1 cellular context compared by ENCODE assay signal in genomic region chr19:36489920-36490415, GRCh38.
TF ChIP-seq lines count a peak whose summit lies in the region.

No MANE protein-coding gene starts in this region.

TF ChIP-seq in HepG2, 621 proteins besides CTCF, POLR2A, EP300 and RAD21 (continued from another document):
- TF ChIP-seq, protein P1, sequence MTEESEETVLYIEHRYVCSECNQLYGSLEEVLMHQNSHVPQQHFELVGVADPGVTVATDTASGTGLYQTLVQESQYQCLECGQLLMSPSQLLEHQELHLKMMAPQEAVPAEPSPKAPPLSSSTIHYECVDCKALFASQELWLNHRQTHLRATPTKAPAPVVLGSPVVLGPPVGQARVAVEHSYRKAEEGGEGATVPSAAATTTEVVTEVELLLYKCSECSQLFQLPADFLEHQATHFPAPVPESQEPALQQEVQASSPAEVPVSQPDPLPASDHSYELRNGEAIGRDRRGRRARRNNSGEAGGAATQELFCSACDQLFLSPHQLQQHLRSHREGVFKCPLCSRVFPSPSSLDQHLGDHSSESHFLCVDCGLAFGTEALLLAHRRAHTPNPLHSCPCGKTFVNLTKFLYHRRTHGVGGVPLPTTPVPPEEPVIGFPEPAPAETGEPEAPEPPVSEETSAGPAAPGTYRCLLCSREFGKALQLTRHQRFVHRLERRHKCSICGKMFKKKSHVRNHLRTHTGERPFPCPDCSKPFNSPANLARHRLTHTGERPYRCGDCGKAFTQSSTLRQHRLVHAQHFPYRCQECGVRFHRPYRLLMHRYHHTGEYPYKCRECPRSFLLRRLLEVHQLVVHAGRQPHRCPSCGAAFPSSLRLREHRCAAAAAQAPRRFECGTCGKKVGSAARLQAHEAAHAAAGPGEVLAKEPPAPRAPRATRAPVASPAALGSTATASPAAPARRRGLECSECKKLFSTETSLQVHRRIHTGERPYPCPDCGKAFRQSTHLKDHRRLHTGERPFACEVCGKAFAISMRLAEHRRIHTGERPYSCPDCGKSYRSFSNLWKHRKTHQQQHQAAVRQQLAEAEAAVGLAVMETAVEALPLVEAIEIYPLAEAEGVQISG (CRISPR knock-in tag; IDR thresholded peaks at IDR 0.05): 0 out of 2 replicates have a peak, but pooled peaks have one; percentile 12
- TF ChIP-seq ZNF841 (CRISPR knock-in tag; IDR thresholded peaks at IDR 0.05; ENCODE audit: borderline replicate concordance) (no peak), ZNF780A (CRISPR knock-in tag; IDR thresholded peaks at IDR 0.05) (no peak), SP5 (CRISPR knock-in tag; IDR thresholded peaks at IDR 0.05; ENCODE audit: borderline replicate concordance, low read depth) (no peak), GATAD1 (CRISPR knock-in tag; IDR thresholded peaks at IDR 0.05) (no peak), HOXA9 (CRISPR knock-in tag; IDR thresholded peaks at IDR 0.05; ENCODE audit: borderline replicate concordance) (no peak), RBFOX2 (IDR thresholded peaks at IDR 0.05; ENCODE audit: low read depth, low read length) (no peak), RBM22 (optimal IDR thresholded peaks at IDR 0.05; ENCODE audit: low read length) (no peak), CEBPG (CRISPR knock-in tag; IDR thresholded peaks at IDR 0.05) (no peak), KLF9 (CRISPR knock-in tag; IDR thresholded peaks at IDR 0.05; ENCODE audit: low read depth) (no peak), FOXJ3 (CRISPR knock-in tag; IDR thresholded peaks at IDR 0.05; ENCODE audit: borderline replicate concordance) (no peak), MED13 (CRISPR knock-in tag; IDR thresholded peaks at IDR 0.05) (peak; percentile 14; the same call in 1 of the 2 replicates), ZNF788 (CRISPR knock-in tag; IDR thresholded peaks at IDR 0.05; ENCODE audit: borderline replicate concordance) (no peak), JUNB (CRISPR knock-in tag; IDR thresholded peaks at IDR 0.05; ENCODE audit: borderline replicate concordance) (peak; percentile 58; the same call in 1 of the 2 replicates), SUZ12 (IDR thresholded peaks at IDR 0.05; ENCODE audit: low read depth, low read length) (peak; percentile 42), POLR2AphosphoS2 (IDR thresholded peaks at IDR 0.05; ENCODE audit: low read depth, low read length) (no peak), MAZ (IDR thresholded peaks at IDR 0.05; ENCODE audit: borderline replicate concordance, low read depth, low read length) (no peak), MAZ (CRISPR knock-in tag; IDR thresholded peaks at IDR 0.05; ENCODE audit: low read depth) (0 out of 2 replicates have a peak, but pooled peaks have one; percentile 4), IKZF1 (IDR thresholded peaks at IDR 0.05) (no peak), SMAD9 (CRISPR knock-in tag; IDR thresholded peaks at IDR 0.05) (no peak), ZNF17 (CRISPR knock-in tag; IDR thresholded peaks at IDR 0.05) (no peak), NFRKB (IDR thresholded peaks at IDR 0.05) (no peak)
- TF ChIP-seq, protein P2, sequence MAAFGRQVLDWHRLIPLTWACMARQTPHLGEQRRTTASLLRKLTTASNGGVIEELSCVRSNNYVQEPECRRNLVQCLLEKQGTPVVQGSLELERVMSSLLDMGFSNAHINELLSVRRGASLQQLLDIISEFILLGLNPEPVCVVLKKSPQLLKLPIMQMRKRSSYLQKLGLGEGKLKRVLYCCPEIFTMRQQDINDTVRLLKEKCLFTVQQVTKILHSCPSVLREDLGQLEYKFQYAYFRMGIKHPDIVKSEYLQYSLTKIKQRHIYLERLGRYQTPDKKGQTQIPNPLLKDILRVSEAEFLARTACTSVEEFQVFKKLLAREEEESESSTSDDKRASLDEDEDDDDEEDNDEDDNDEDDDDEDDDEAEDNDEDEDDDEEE (CRISPR knock-in tag; IDR thresholded peaks at IDR 0.05): no peak
- TF ChIP-seq, protein P3, sequence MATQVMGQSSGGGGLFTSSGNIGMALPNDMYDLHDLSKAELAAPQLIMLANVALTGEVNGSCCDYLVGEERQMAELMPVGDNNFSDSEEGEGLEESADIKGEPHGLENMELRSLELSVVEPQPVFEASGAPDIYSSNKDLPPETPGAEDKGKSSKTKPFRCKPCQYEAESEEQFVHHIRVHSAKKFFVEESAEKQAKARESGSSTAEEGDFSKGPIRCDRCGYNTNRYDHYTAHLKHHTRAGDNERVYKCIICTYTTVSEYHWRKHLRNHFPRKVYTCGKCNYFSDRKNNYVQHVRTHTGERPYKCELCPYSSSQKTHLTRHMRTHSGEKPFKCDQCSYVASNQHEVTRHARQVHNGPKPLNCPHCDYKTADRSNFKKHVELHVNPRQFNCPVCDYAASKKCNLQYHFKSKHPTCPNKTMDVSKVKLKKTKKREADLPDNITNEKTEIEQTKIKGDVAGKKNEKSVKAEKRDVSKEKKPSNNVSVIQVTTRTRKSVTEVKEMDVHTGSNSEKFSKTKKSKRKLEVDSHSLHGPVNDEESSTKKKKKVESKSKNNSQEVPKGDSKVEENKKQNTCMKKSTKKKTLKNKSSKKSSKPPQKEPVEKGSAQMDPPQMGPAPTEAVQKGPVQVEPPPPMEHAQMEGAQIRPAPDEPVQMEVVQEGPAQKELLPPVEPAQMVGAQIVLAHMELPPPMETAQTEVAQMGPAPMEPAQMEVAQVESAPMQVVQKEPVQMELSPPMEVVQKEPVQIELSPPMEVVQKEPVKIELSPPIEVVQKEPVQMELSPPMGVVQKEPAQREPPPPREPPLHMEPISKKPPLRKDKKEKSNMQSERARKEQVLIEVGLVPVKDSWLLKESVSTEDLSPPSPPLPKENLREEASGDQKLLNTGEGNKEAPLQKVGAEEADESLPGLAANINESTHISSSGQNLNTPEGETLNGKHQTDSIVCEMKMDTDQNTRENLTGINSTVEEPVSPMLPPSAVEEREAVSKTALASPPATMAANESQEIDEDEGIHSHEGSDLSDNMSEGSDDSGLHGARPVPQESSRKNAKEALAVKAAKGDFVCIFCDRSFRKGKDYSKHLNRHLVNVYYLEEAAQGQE (IDR thresholded peaks at IDR 0.05; ENCODE audit: borderline replicate concordance in 1 of 2, low read depth in 1 of 2, low read length in 2 of 2): no peak
